In the genomic region with DNA sequence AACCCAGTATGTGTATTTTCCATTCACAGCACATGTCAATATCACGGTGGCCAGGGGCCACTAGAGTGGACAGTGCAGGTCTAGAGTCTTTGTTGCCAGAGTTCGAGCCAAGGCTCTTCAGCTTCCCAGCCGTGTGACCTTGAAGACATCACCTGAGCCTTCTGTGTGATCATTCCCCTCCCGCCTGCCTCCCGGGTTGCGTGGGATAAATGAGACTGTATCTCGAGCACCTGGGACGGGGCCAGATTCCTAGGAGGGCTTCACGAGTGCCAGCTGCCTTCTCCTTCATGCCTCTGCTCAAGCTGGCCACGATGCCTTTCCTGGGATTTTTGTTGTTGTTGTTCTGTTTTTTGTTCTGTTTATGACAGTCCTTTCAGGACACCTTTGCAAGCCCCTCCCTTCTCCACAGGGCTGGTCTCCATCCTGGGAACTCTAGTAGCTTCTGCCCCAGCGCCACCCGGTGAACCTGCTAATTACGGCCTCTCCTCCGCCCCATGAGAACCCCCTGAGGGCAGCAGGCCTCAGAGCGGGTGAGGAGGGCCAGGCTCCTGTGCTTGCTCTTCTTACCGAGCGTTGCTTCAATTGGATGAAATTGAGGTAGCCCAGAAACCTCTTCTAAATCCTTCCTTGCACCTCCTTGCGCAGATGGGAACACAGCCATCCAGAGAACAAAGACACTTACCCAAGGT, we compare ENCODE assay signal across 15 cellular contexts. TPM values are rescaled to one million over a fixed set of nuclear protein-coding genes. Genes with fewer than 3 reads are reported as not detected.
"Had no signal": no experiment of that assay in that cellular context is flagged by ENCODE, and none has a peak within 500 bp of the region (broad histone marks: within the 10 kb centered on the region; RNA-seq: fewer than 3 reads in every experiment).

No MANE protein-coding gene starts in this region.

- DNase-seq: amygdala; brain microvascular endothelial cell; foreskin melanocyte; kidney; mesendoderm; ovary; stimulated activated CD4-positive, alpha-beta T cell treated with anti-CD3 and anti-CD28 coated beads, Interleukin-12 subunit alpha, Interleukin-12 subunit beta, amount 100 ng/mL, for 4 hours; stimulated activated CD4-positive, alpha-beta T cell treated with anti-CD3 and anti-CD28 coated beads, Interleukin-4, amount 100 ng/mL, for 1 hour; stimulated activated CD8-positive, alpha-beta memory T cell treated with anti-CD3 and anti-CD28 coated beads, Interleukin-4, amount 100 ng/mL, for 48 hours; stimulated activated naive CD8-positive, alpha-beta T cell treated with anti-CD3 and anti-CD28 coated beads, Interleukin-15, Interleukin-2, amounts not matched to agents 100 U/mL and 50 U/mL, for 24 hours had no signal

- H3K4me3 Mint-ChIP-seq: activated naive CD8-positive, alpha-beta T cell had no signal

- H3K36me3 Mint-ChIP-seq: activated naive CD8-positive, alpha-beta T cell had no signal

- H3K36me3 ChIP-seq: brain microvascular endothelial cell, ovary, suprapubic skin had no signal

- H3K9me3 ChIP-seq: ovary, suprapubic skin had no signal

- ATAC-seq: stimulated activated naive CD8-positive, alpha-beta T cell treated with anti-CD3 and anti-CD28 coated beads, Interleukin-15, Interleukin-2, amounts not matched to agents 100 U/mL and 50 U/mL, for 24 hours had no signal

- H3K27me3 ChIP-seq: ovary had no signal

- H3K4me3 ChIP-seq: ovary, suprapubic skin had no signal

- H3K27ac ChIP-seq: brain microvascular endothelial cell, ovary, suprapubic skin had no signal

RNA-seq across cellular contexts. Expression of a gene that starts 57.8 kb away (rescaled TPM):
- total RNA-seq: chondrocyte; dermis microvascular lymphatic vessel endothelial cell; T-helper 2 cell treated with Interferon-gamma antibody and Interleukin-4, amounts not matched to agents 100 ng/mL and 5 ng/mL, for 36 hours had no signal
